Comparison of ENCODE assay signal across 1 cellular context in genomic region chr7:4693749-4694148, GRCh38.
TF ChIP-seq lines count a peak whose summit lies in the region.

No MANE protein-coding gene starts in this region.

TF ChIP-seq in SK-N-SH, 30 proteins besides CTCF, POLR2A, EP300 and RAD21:
- TF ChIP-seq NFIC (IDR thresholded peaks at IDR 0.05; ENCODE audit: borderline replicate concordance) (no peak), RXRA (IDR thresholded peaks at IDR 0.05; ENCODE audit: borderline replicate concordance, low read depth) (no peak), MEF2A (IDR thresholded peaks at IDR 0.05; ENCODE audit: borderline replicate concordance, low read depth) (no peak), SIN3A (IDR thresholded peaks at IDR 0.05; ENCODE audit: borderline replicate concordance, low read depth, low read length) (no peak), POLR2AphosphoS5 (IDR thresholded peaks at IDR 0.05; ENCODE audit: low read depth, low read length) (no peak), MXI1 (IDR thresholded peaks at IDR 0.05; ENCODE audit: low read depth, low read length) (no peak), YY1 (IDR thresholded peaks at IDR 0.05; ENCODE audit: low read depth) (no peak), NRF1 (IDR thresholded peaks at IDR 0.05; ENCODE audit: low read depth, low read length) (no peak), TCF12 (IDR thresholded peaks at IDR 0.05) (no peak), ELF1 (IDR thresholded peaks at IDR 0.05) (no peak)
- TF ChIP-seq, protein P1, sequence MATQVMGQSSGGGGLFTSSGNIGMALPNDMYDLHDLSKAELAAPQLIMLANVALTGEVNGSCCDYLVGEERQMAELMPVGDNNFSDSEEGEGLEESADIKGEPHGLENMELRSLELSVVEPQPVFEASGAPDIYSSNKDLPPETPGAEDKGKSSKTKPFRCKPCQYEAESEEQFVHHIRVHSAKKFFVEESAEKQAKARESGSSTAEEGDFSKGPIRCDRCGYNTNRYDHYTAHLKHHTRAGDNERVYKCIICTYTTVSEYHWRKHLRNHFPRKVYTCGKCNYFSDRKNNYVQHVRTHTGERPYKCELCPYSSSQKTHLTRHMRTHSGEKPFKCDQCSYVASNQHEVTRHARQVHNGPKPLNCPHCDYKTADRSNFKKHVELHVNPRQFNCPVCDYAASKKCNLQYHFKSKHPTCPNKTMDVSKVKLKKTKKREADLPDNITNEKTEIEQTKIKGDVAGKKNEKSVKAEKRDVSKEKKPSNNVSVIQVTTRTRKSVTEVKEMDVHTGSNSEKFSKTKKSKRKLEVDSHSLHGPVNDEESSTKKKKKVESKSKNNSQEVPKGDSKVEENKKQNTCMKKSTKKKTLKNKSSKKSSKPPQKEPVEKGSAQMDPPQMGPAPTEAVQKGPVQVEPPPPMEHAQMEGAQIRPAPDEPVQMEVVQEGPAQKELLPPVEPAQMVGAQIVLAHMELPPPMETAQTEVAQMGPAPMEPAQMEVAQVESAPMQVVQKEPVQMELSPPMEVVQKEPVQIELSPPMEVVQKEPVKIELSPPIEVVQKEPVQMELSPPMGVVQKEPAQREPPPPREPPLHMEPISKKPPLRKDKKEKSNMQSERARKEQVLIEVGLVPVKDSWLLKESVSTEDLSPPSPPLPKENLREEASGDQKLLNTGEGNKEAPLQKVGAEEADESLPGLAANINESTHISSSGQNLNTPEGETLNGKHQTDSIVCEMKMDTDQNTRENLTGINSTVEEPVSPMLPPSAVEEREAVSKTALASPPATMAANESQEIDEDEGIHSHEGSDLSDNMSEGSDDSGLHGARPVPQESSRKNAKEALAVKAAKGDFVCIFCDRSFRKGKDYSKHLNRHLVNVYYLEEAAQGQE (IDR thresholded peaks at IDR 0.05; ENCODE audit: low read depth, low read length): no peak
